10 cellular contexts compared by ENCODE assay signal in the genomic region with DNA sequence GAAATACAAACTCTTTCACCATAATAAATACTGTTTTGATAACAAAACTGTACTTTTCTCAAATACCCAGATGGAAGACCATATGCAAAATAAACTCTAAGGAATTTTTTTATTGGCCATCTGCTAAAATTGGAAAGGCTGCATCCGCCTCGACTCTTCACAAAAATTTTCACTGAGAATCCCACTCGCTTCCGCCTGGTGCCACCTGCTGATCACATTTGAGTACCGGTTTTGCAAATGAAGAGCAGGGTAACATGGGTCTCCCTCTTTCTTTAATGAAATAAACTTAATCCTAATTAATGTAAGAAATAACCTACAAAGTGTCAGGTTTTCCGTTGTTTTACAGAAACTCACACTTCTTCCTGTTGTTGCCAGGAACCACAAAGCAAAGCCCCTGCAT.
A peak's percentile ranks its signal among the peaks of the same experiment; 100 is the strongest.
DNase-seq lines count a peak whose midpoint lies in the region; ATAC-seq and TF ChIP-seq lines count a peak whose summit lies in the region.
"Had no signal": no experiment of that assay in that cellular context is flagged by ENCODE, and none has a peak within 500 bp of the region (broad histone marks: within the 10 kb centered on the region; RNA-seq: fewer than 3 reads in every experiment).

No MANE protein-coding gene starts in this region.

- H3K4me3 Mint-ChIP-seq in chondrocyte (ENCODE audit: unreplicated experiment): no peak overlapping the region
- no peak overlapping the region for H3K4me3 Mint-ChIP-seq in T-helper 2 cell treated with Interferon-gamma antibody and Interleukin-4, amounts not matched to agents 5 μg/mL and 100 μg/mL, for 36 hours

- peak; percentile 64 for DNase-seq in Ammon's horn (ENCODE audit: low spot score)
- DNase-seq in Kasumi-1 (lab: John Stamatoyannopoulos, UW): peak; percentile 11 to 16
- DNase-seq in chondrocyte (ENCODE audit: low spot score): no peak
- DNase-seq in middle frontal gyrus (ENCODE audit: extremely low spot score, low spot score): peak; percentile 34
- DNase-seq in T-helper 2 cell treated with Interferon-gamma antibody and Interleukin-4, amounts not matched to agents 5 μg/mL and 100 μg/mL, for 36 hours (ENCODE audit: low spot score): no peak
- DNase-seq in occipital lobe (lab: John Stamatoyannopoulos, UW): no peak
- no peak for DNase-seq in RPMI8226
- DNase-seq: activated CD4-positive, alpha-beta T cell treated with anti-CD3 and anti-CD28 coated beads, Interleukin-2, amount 50 U/mL, for 1 hour; KG1 had no signal

- H3K27ac Mint-ChIP-seq in chondrocyte (ENCODE audit: unreplicated experiment): no peak overlapping the region
- H3K27ac Mint-ChIP-seq in T-helper 2 cell treated with Interferon-gamma antibody and Interleukin-4, amounts not matched to agents 5 μg/mL and 100 μg/mL, for 36 hours: no peak overlapping the region

- H3K4me1 Mint-ChIP-seq in chondrocyte (ENCODE audit: low read depth): peaks cover 10% of the 10 kb centered on the region
- H3K4me1 Mint-ChIP-seq in T-helper 2 cell treated with Interferon-gamma antibody and Interleukin-4, amounts not matched to agents 5 μg/mL and 100 μg/mL, for 36 hours (ENCODE audit: low read depth): no peaks in the 10 kb centered on the region

- peak; percentile 74 for TF ChIP-seq CTCF in chondrocyte (IDR thresholded peaks at IDR 0.05)

- H3K9me3 Mint-ChIP-seq in chondrocyte (ENCODE audit: low read depth): no peaks in the 10 kb centered on the region
- no peaks in the 10 kb centered on the region for H3K9me3 Mint-ChIP-seq in T-helper 2 cell treated with Interferon-gamma antibody and Interleukin-4, amounts not matched to agents 5 μg/mL and 100 μg/mL, for 36 hours

- no peak for ATAC-seq in GM18858 (IDR thresholded peaks at IDR 0.05; ENCODE audit: unreplicated experiment)

- H3K36me3 Mint-ChIP-seq in chondrocyte (ENCODE audit: low read depth): peaks cover 6% of the 10 kb centered on the region
- no peaks in the 10 kb centered on the region for H3K36me3 Mint-ChIP-seq in T-helper 2 cell treated with Interferon-gamma antibody and Interleukin-4, amounts not matched to agents 5 μg/mL and 100 μg/mL, for 36 hours (ENCODE audit: low read depth)

- no peaks in the 10 kb centered on the region for H3K27me3 Mint-ChIP-seq in chondrocyte (ENCODE audit: low read depth)
- peaks cover 3% of the 10 kb centered on the region for H3K27me3 Mint-ChIP-seq in T-helper 2 cell treated with Interferon-gamma antibody and Interleukin-4, amounts not matched to agents 5 μg/mL and 100 μg/mL, for 36 hours (ENCODE audit: low read depth)

Comparison
In these comparisons a context has a peak if more than half of its experiments do, and no peak if none do; other contexts are left out.
1. DNase-seq: peak in Ammon's horn (single experiment), Kasumi-1 (2 of 2) and middle frontal gyrus (single experiment); none in chondrocyte (single experiment), T-helper 2 cell treated with Interferon-gamma antibody and Interleukin-4, amounts not matched to agents 5 μg/mL and 100 μg/mL, for 36 hours (single experiment), occipital lobe (single experiment) and RPMI8226 (single experiment).